Comparison of ENCODE assay signal across 23 cellular contexts in genomic region chr9:28234133-28234898, GRCh38.
DNase-seq lines count a peak whose midpoint lies in the region; ATAC-seq and TF ChIP-seq lines count a peak whose summit lies in the region.
"Had no signal": no experiment of that assay in that cellular context is flagged by ENCODE, and none has a peak within 500 bp of the region (broad histone marks: within the 10 kb centered on the region; RNA-seq: fewer than 3 reads in every experiment).

No MANE protein-coding gene starts in this region.

- H3F3A ChIP-seq in PC-3 (ENCODE audit: low read length, unreplicated experiment), result no peaks in the 10 kb centered on the region

- CTCF ChIA-PET in PC-3 (lab: Charles Lee) (no interaction called here), T-cell (lab: Charles Lee) (no interaction called here)

- BruUV-seq in PC-3 (replicated peaks; lab: Mats Ljungman, UMichigan), result no TSS peak

- no peaks in the 10 kb centered on the region for H3K27me3 Mint-ChIP-seq in T-cell
- H3K27me3 Mint-ChIP-seq: activated T-cell treated with anti-CD3 and anti-CD28 coated beads, Interleukin-2, amount 50 U/mL, for 24 hours; natural killer cell treated with Interleukin-12 subunit alpha and Interleukin-12 subunit beta and Interleukin-15 and Interleukin-18, amount 100 ng/mL, for 72 hours had no signal

- no peaks in the 10 kb centered on the region for H3K79me2 ChIP-seq in PC-3 (ENCODE audit: low read length)

- H2BK5ac ChIP-seq in neuronal stem cell (ENCODE audit: low read length), result no peak overlapping the region

- H3K9me2 ChIP-seq in PC-3 (replicated peaks; ENCODE audit: low read length), result no peaks in the 10 kb centered on the region

- no peak overlapping the region for H3K27ac Mint-ChIP-seq in T-cell
- H3K27ac Mint-ChIP-seq: activated T-cell treated with anti-CD3 and anti-CD28 coated beads, Interleukin-2, amount 50 U/mL, for 24 hours; natural killer cell treated with Interleukin-12 subunit alpha and Interleukin-12 subunit beta and Interleukin-15 and Interleukin-18, amount 100 ng/mL, for 72 hours had no signal

- H3K9ac ChIP-seq in PC-3 (ENCODE audit: low read length) (no peak overlapping the region), neuronal stem cell (ENCODE audit: low read depth, low read length, poor library complexity) (no peak overlapping the region)

- no peaks in the 10 kb centered on the region for H3K27me3 ChIP-seq in PC-3 (ENCODE audit: low read length)
- H3K27me3 ChIP-seq in brain microvascular endothelial cell (replicated peaks), result no peaks in the 10 kb centered on the region
- H3K27me3 ChIP-seq in neuronal stem cell (ENCODE audit: control insufficient read depth in 3 of 3, insufficient read depth in 3 of 3, low read depth in 1 of 3, low read length in 3 of 3), result no peaks in the 10 kb centered on the region
- H3K27me3 ChIP-seq: heart right ventricle, pancreas, sigmoid colon had no signal

- H3K36me3 ChIP-seq in PC-3 (ENCODE audit: low read depth, low read length) (no peaks in the 10 kb centered on the region), brain microvascular endothelial cell (replicated peaks) (no peaks in the 10 kb centered on the region), neuronal stem cell (replicated peaks in 1 of 2; ENCODE audit: control insufficient read depth in 2 of 2, insufficient read depth in 2 of 2, low read length in 2 of 2) (no peaks in the 10 kb centered on the region)
- H3K36me3 ChIP-seq: heart right ventricle, left ventricle myocardium inferior, pancreas, sigmoid colon had no signal

- H3K9me3 ChIP-seq in PC-3 (ENCODE audit: low read length) (no peaks in the 10 kb centered on the region), neuronal stem cell (replicated peaks in 1 of 2; ENCODE audit: control insufficient read depth in 2 of 2, insufficient read depth in 1 of 2, low read depth in 1 of 2, low read length in 2 of 2) (no peaks in the 10 kb centered on the region)
- H3K9me3 ChIP-seq: pancreas, sigmoid colon had no signal

- no peak overlapping the region for H3K27ac ChIP-seq in PC-3 (ENCODE audit: low read length)
- no peak overlapping the region for H3K27ac ChIP-seq in brain microvascular endothelial cell
- no peak overlapping the region for H3K27ac ChIP-seq in neuronal stem cell (replicated peaks; ENCODE audit: low read length)
- H3K27ac ChIP-seq: heart right ventricle, left ventricle myocardium inferior, pancreas, sigmoid colon had no signal

- H4K20me1 ChIP-seq in PC-3 (ENCODE audit: low read length), result no peaks in the 10 kb centered on the region

- H2AFZ ChIP-seq in PC-3 (ENCODE audit: low read length) (no peak overlapping the region), neuronal stem cell (ENCODE audit: low read length) (no peak overlapping the region)

- no peak overlapping the region for H3K4me3 ChIP-seq in PC-3 (ENCODE audit: low read length)
- H3K4me3 ChIP-seq in brain microvascular endothelial cell (ENCODE audit: low read depth, low read length), result no peak overlapping the region
- H3K4me3 ChIP-seq in neuronal stem cell (ENCODE audit: low read length in 2 of 2), result no peak overlapping the region
- H3K4me3 ChIP-seq: heart right ventricle, left ventricle myocardium inferior, pancreas, sigmoid colon had no signal

- H2BK12ac ChIP-seq in neuronal stem cell (ENCODE audit: low read length), result no peak overlapping the region

- TF ChIP-seq CTCF in PC-3 (conservative IDR thresholded peaks at IDR 0.05; ENCODE audit: low read depth, low read length) (no peak), brain microvascular endothelial cell (IDR thresholded peaks at IDR 0.05; ENCODE audit: low read depth, low read length, missing control alignments) (no peak)

- peak overlapping the region; percentile 60 for H3K18ac ChIP-seq in neuronal stem cell (ENCODE audit: low read length)

- H3K4me2 ChIP-seq in PC-3 (ENCODE audit: low read length) (peak overlapping the region; percentile 4; the same call in 1 of the 2 replicates), neuronal stem cell (ENCODE audit: insufficient read depth, low read length, poor library complexity, severe bottlenecking) (no peak overlapping the region)

- in situ Hi-C loops in brain microvascular endothelial cell (cut with HindIII; ENCODE audit: low pct_ligation_motif_present, low sequenced_read_pairs), result no loop called here

- H4K91ac ChIP-seq in neuronal stem cell (ENCODE audit: low read depth, low read length, poor library complexity), result no peak overlapping the region

- no peaks in the 10 kb centered on the region for H3K4me1 Mint-ChIP-seq in T-cell

- no peak overlapping the region for H3K4me3 Mint-ChIP-seq in T-cell
- H3K4me3 Mint-ChIP-seq: activated T-cell treated with anti-CD3 and anti-CD28 coated beads, Interleukin-2, amount 50 U/mL, for 24 hours; natural killer cell treated with Interleukin-12 subunit alpha and Interleukin-12 subunit beta and Interleukin-15 and Interleukin-18, amount 100 ng/mL, for 72 hours had no signal

- H3K9me3 Mint-ChIP-seq in T-cell, result peaks cover 10 to 28% (median 17%) of the 10 kb centered on the region in 3 donors

- no peaks in the 10 kb centered on the region for H3K36me3 Mint-ChIP-seq in T-cell

- no peak overlapping the region for H3K4ac ChIP-seq in neuronal stem cell (ENCODE audit: low read length)

- no peaks in the 10 kb centered on the region for H3K79me1 ChIP-seq in neuronal stem cell (ENCODE audit: low read depth, low read length)

- POLR2A ChIA-PET in PC-3 (lab: Charles Lee; ENCODE audit: unreplicated experiment) (no interaction called here), T-cell (lab: Charles Lee) (interaction anchor here in 1 of 2 donors (0.6 kb wide), 1 partner anchor 95 kb away, joined by 3 read pairs; no protein-coding TSS in a partner anchor)

- H4K8ac ChIP-seq in neuronal stem cell (ENCODE audit: low read depth, low read length), result peak overlapping the region; percentile 65

- ATAC-seq in HG02610 (IDR thresholded peaks at IDR 0.05; ENCODE audit: unreplicated experiment) (peak; percentile 21), PC-3 (no peak), T-cell (replicated peaks in 1 of 4) (no peak), HG03520 (IDR thresholded peaks at IDR 0.05; ENCODE audit: unreplicated experiment) (no peak)
- ATAC-seq: heart right ventricle; natural killer cell treated with Interleukin-12 subunit alpha and Interleukin-12 subunit beta and Interleukin-15 and Interleukin-18, amount 100 ng/mL, for 72 hours; pancreas had no signal

- no peak overlapping the region for H2AK5ac ChIP-seq in neuronal stem cell (ENCODE audit: low read depth, low read length)

- H3K23ac ChIP-seq in neuronal stem cell (ENCODE audit: low read depth, low read length, poor library complexity), result no peak overlapping the region

- no peak for DNase-seq in PC-3
- peak; percentile 34 for DNase-seq in brain microvascular endothelial cell
- DNase-seq in neuronal stem cell (ENCODE audit: low spot score), result no peak
- no peak for DNase-seq in T-cell
- DNase-seq in A172 (ENCODE audit: low spot score), result no peak
- no peak for DNase-seq in stimulated activated CD4-positive, alpha-beta T cell treated with anti-CD3 and anti-CD28 coated beads, Interleukin-2, amount 100 ng/mL, for 24 hours
- DNase-seq: activated CD4-positive, alpha-beta T cell treated with anti-CD3 and anti-CD28 coated beads for 1 hour; activated CD8-positive, alpha-beta memory T cell treated with anti-CD3 and anti-CD28 coated beads for 24 hours; activated naive CD4-positive, alpha-beta T cell treated with Interleukin-2 at 50 U/mL for 16 hours; activated T-cell treated with anti-CD3 and anti-CD28 coated beads, Interleukin-2, amount 50 U/mL, for 24 hours; amygdala; central memory CD4-positive, alpha-beta T cell; DMS 273 treated with DMSO at 0.1 percent for 48 hours; heart right ventricle; left ventricle myocardium inferior; NCI-H1436 treated with DMSO at 0.1 percent for 48 hours; NCI-H510A treated with DMSO at 0.1 percent for 48 hours; sigmoid colon; SW 1271 had no signal

- H3K14ac ChIP-seq in neuronal stem cell (ENCODE audit: low read length), result no peak overlapping the region

- no peak overlapping the region for H2BK120ac ChIP-seq in neuronal stem cell (ENCODE audit: low read depth, low read length)

- intact Hi-C loops in PC-3 (cut with micrococcal nuclease), result no loop called here

- H3K4me1 ChIP-seq in PC-3 (ENCODE audit: insufficient read depth, low read length) (peaks cover 17% of the 10 kb centered on the region), neuronal stem cell (ENCODE audit: control insufficient read depth in 2 of 2, insufficient read depth in 1 of 2, low read depth in 1 of 2, low read length in 2 of 2) (no peaks in the 10 kb centered on the region)
- H3K4me1 ChIP-seq: heart right ventricle, left ventricle myocardium inferior, pancreas, sigmoid colon had no signal

- no peak overlapping the region for H2BK15ac ChIP-seq in neuronal stem cell (ENCODE audit: low read length)

- WGBS in neuronal stem cell (ENCODE audit: extremely low coverage in 2 of 2, insufficient read length in 2 of 2, insufficient replicate concordance in 1 of 2), 2 donors, result no CpG with 5 or more reads among the region's 6 CpGs
